In the genomic region with DNA sequence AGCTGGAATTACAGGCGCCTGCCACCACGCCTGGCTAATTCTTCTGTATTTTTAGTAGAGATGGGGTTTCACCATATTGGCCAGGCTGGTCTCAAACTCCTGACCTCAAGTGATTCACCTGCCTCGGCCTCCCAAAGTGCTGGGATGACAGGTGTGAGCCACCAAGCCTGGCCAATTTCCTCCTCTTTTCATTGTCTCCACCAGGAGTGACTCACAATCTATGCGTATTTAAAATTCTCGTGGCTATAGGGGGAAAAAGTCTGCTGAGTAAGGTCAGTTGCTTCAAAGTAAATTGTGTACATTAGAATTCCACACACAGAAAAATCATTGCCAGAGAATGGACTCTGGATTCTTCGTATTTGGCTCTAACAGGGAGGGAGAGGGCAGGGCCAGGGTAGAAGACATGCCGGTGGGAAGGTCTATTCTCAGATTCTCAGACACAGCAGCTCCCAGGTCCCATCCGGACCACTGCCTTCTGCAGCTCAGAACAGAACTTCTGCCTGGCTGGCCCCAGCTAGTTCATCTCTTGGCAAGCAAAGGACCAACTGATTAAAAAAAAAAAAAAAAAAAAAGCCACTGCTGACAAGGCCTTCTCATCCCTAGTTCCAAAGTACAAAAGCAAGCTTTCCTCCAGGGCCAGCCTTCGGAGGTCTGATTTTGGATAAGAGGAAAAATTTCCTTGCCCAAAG, we compare ENCODE assay signal across 20 cellular contexts. TPM values are rescaled to one million over a fixed set of nuclear protein-coding genes. Genes with fewer than 3 reads are reported as not detected.
DNase-seq lines count a peak whose midpoint lies in the region; ATAC-seq and TF ChIP-seq lines count a peak whose summit lies in the region.
"Had no signal": no experiment of that assay in that cellular context is flagged by ENCODE, and none has a peak within 500 bp of the region (broad histone marks: within the 10 kb centered on the region; RNA-seq: fewer than 3 reads in every experiment).

No MANE protein-coding gene starts in this region.

- H3K27ac ChIP-seq in RWPE1: peak overlapping the region; percentile 8; the same call in 1 of the 2 replicates
- H3K27ac ChIP-seq: brain microvascular endothelial cell, heart right ventricle, upper lobe of left lung had no signal

- ATAC-seq in HG03460 (IDR thresholded peaks at IDR 0.05; ENCODE audit: unreplicated experiment): no peak
- no peak for ATAC-seq in HG02970 (IDR thresholded peaks at IDR 0.05; ENCODE audit: low FRiP score, unreplicated experiment)
- no peak for ATAC-seq in GM21717 (IDR thresholded peaks at IDR 0.05; ENCODE audit: unreplicated experiment)
- no peak for ATAC-seq in GM18867 (IDR thresholded peaks at IDR 0.05; ENCODE audit: unreplicated experiment)
- ATAC-seq: heart right ventricle had no signal

- CTCF ChIA-PET in RWPE1 (lab: Yijun Ruan, JAX): no interaction called here

- POLR2A ChIA-PET in RWPE1 (lab: Yijun Ruan, JAX; ENCODE audit: low non-redundant PET): no interaction called here

- no peak overlapping the region for H3K4me3 ChIP-seq in fibroblast of the aortic adventitia (ENCODE audit: low read depth, low read length)
- H3K4me3 ChIP-seq: heart right ventricle, upper lobe of left lung had no signal

- TF ChIP-seq CTCF in RWPE1 (conservative IDR thresholded peaks at IDR 0.05; ENCODE audit: low read depth): no peak
- no peak for TF ChIP-seq CTCF in fibroblast of the aortic adventitia (IDR thresholded peaks at IDR 0.05; ENCODE audit: insufficient read depth, low read length)

- peak; percentile 24 for DNase-seq in HS-5 (ENCODE audit: low read depth)
- DNase-seq in RWPE1 (ENCODE audit: low spot score): no peak
- peak; percentile 41 for DNase-seq in fibroblast of the aortic adventitia (ENCODE audit: low read depth)
- peak; percentile 77 for DNase-seq in renal cortical epithelial cell (ENCODE audit: low read depth)
- DNase-seq: activated CD4-positive, alpha-beta T cell treated with anti-CD3 and anti-CD28 coated beads for 48 hours; brain microvascular endothelial cell; COR-L47; cortex of kidney; heart right ventricle; HFFc6; Kasumi-1; NCI-H1092 treated with DMSO at 0.1 percent for 48 hours; NCI-H2029; NCI-H526; SHP77; upper lobe of left lung had no signal

RNA-seq across cellular contexts. Expression of a gene that starts 22.2 kb away (rescaled TPM):
- total RNA-seq in fibroblast of the aortic adventitia (ENCODE audit: low replicate concordance) (48.8 and 84.3 TPM in 2 replicates), renal cortical epithelial cell (42.7 and 90.6 TPM in 2 replicates)

RNA-seq across cellular contexts. Expression of a gene that starts 22.5 kb away (rescaled TPM):
- total RNA-seq in fibroblast of the aortic adventitia (ENCODE audit: low replicate concordance) (188 and 193 TPM in 2 replicates), renal cortical epithelial cell (184 and 264 TPM in 2 replicates)

RNA-seq across cellular contexts. Expression of a gene that starts 35.0 kb away (rescaled TPM):
- 177 and 199 TPM in 2 replicates for total RNA-seq in fibroblast of the aortic adventitia (ENCODE audit: low replicate concordance)
- total RNA-seq in renal cortical epithelial cell: 130 and 194 TPM in 2 replicates
